In the genomic region with DNA sequence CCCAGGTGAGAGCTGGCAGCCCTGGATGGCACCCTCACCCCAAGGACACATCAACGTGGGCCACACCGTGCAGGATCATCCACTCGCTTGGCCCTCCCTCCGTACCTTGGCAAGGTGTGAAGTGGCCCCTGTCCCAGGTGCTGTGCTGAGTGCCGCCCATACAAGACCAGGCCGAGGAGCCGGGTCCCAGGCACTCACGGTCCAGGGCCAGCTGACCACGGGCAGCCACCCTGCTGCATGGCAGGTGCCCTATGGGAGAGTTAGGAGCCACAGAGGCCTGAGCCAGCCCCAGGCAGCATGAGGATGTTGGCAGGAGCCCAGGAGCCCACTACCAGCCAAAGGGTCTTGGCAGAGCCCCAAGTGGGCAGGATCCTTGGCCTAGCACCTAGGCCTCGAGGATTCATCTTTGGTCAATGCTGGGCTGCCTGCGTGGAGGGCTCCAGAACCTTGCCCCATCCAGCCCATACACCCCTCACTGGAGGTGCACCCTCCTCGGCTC, we compare ENCODE assay signal across 16 cellular contexts.
"Had no signal": no experiment of that assay in that cellular context is flagged by ENCODE, and none has a peak within 500 bp of the region (broad histone marks: within the 10 kb centered on the region; RNA-seq: fewer than 3 reads in every experiment).

No MANE protein-coding gene starts in this region.

- DNase-seq: activated CD4-positive, alpha-beta T cell treated with anti-CD3 and anti-CD28 coated beads, Interleukin-2, amount 10 ng/mL, durations not matched to agents 7 days and 5 days; activated CD8-positive, alpha-beta T cell treated with anti-CD3 and anti-CD28 coated beads, Interleukin-2, amount 10 ng/mL, durations not matched to agents 7 days and 5 days; activated effector memory CD4-positive, alpha-beta T cell treated with Interleukin-2 at 50 U/mL for 16 hours; activated naive CD4-positive, alpha-beta T cell treated with anti-CD3 and anti-CD28 coated beads, Interleukin-2, amount 10 ng/mL, durations not matched to agents 7 days and 5 days; activated naive CD8-positive, alpha-beta T cell treated with anti-CD3 and anti-CD28 coated beads, Interleukin-2, amount 50 U/mL, for 24 hours; activated T-cell treated with anti-CD3 and anti-CD28 coated beads, Interleukin-2, amount 50 U/mL, for 48 hours; aorta; cortex of kidney; effector CD4-positive, alpha-beta T cell; head of caudate nucleus; left ventricle myocardium superior; psoas muscle; right cardiac atrium; stimulated activated naive CD8-positive, alpha-beta T cell treated with anti-CD3 and anti-CD28 coated beads, Interleukin-15, Interleukin-2, amounts not matched to agents 100 U/mL and 50 U/mL, for 24 hours; T1000 had no signal

- H3K4me3 ChIP-seq: psoas muscle, tibial nerve had no signal

- H3K36me3 ChIP-seq: tibial nerve had no signal

- H3K27ac ChIP-seq: psoas muscle, tibial nerve had no signal

- H3K27me3 ChIP-seq: tibial nerve had no signal

- H3K9me3 ChIP-seq: psoas muscle, tibial nerve had no signal
